Comparison of ENCODE assay signal across 11 cellular contexts in genomic region chr4:118683513-118683912, GRCh38. TPM values are rescaled to one million over a fixed set of nuclear protein-coding genes. Genes with fewer than 3 reads are reported as not detected.
DNase-seq lines count a peak whose midpoint lies in the region; ATAC-seq, FAIRE-seq and TF ChIP-seq lines count a peak whose summit lies in the region.
"Had no signal": no experiment of that assay in that cellular context is flagged by ENCODE, and none has a peak within 500 bp of the region (broad histone marks: within the 10 kb centered on the region; RNA-seq: fewer than 3 reads in every experiment).

No MANE protein-coding gene starts in this region.

- no TSS peak for BruUV-seq in HepG2 (replicated peaks; lab: Mats Ljungman, UMichigan)

- ATAC-seq in T-helper 17 cell: no peak
- peak; percentile 77 for ATAC-seq in HepG2

- in situ Hi-C loops in HepG2 (cut with HindIII; ENCODE audit: extremely low pct_ligation_motif_present, low pct_unique_long_range_greater_than_20kb): no loop called here

- H2AFZ ChIP-seq in HepG2 (ENCODE audit: low read length): peak overlapping the region; percentile 97

- H3K27ac Mint-ChIP-seq in T-helper 17 cell: peak overlapping the region; percentile 19
- no peak overlapping the region for H3K27ac Mint-ChIP-seq in CD4-positive, alpha-beta memory T cell

- peaks cover 17% of the 10 kb centered on the region; the same call in 1 of the 2 replicates for H4K20me1 ChIP-seq in HepG2 (ENCODE audit: insufficient read depth, low read length)

- TF ChIP-seq EP300 in HepG2 (IDR thresholded peaks at IDR 0.05; ENCODE audit: low read depth in 2 of 2, low read length in 2 of 2): no peak
- TF ChIP-seq EP300 in HepG2 (CRISPR knock-in tag; IDR thresholded peaks at IDR 0.05; ENCODE audit: borderline replicate concordance): no peak

- peak overlapping the region; percentile 80 for H3K4me2 ChIP-seq in HepG2 (ENCODE audit: low read depth, low read length)

- H3K79me2 ChIP-seq in HepG2 (ENCODE audit: insufficient read depth, low read length): peaks cover 28% of the 10 kb centered on the region

- DNase-seq in DMS153 (lab: John Stamatoyannopoulos, UW) (peak; percentile 4), T-helper 17 cell (no peak), HepG2 (ENCODE audit: low spot score) (peak; percentile 49), occipital lobe (lab: John Stamatoyannopoulos, UW) (no peak), NCI-H1105 treated with DMSO at 0.1 percent for 48 hours (lab: John Stamatoyannopoulos, UW) (no peak)
- no peak for DNase-seq in CD4-positive, alpha-beta memory T cell
- DNase-seq in activated naive CD4-positive, alpha-beta T cell treated with anti-CD3 and anti-CD28 coated beads, Interleukin-2, amount 50 U/mL, for 16 hours: no peak
- DNase-seq: activated CD4-positive, CD25-positive, alpha-beta regulatory T cell treated with anti-CD3 and anti-CD28 coated beads, Interleukin-2, amount 50 U/mL, for 72 hours; HCEC 1CT; NCI-H187 treated with DMSO at 0.1 percent for 48 hours had no signal

- H3K4me1 Mint-ChIP-seq in T-helper 17 cell: peaks cover 20% of the 10 kb centered on the region
- peaks cover 20 to 31% (median 25%) of the 10 kb centered on the region in 4 donors for H3K4me1 Mint-ChIP-seq in CD4-positive, alpha-beta memory T cell

- intact Hi-C loops in HepG2 (cut with micrococcal nuclease; ENCODE audit: unreplicated experiment): loop anchor here (1.0 kb wide), 1 partner anchor 144 kb away; no protein-coding TSS in a partner anchor
- intact Hi-C loops in CD4-positive, alpha-beta memory T cell (cut with micrococcal nuclease): loop anchor here (10.0 kb wide), 1 partner anchor 151 kb away; the partner anchor contains the start of gene SEC24D

- H3K36me3 ChIP-seq in HUES6 (ENCODE audit: control insufficient read depth, insufficient read depth, low read length) (peaks cover 7% of the 10 kb centered on the region; the same call in 1 of the 2 replicates), HepG2 (replicated peaks in 1 of 2; ENCODE audit: control insufficient read depth in 1 of 2, insufficient read depth in 2 of 2, low read length in 2 of 2) (no peaks in the 10 kb centered on the region; a peak in 1 of 5 replicates)
- no peaks in the 10 kb centered on the region for H3K36me3 ChIP-seq in CD4-positive, alpha-beta memory T cell (ENCODE audit: insufficient read depth, low read length)

- H3K9me3 ChIP-seq in HUES6 (ENCODE audit: control insufficient read depth, insufficient read depth, low read depth, low read length) (no peaks in the 10 kb centered on the region), T-helper 17 cell (ENCODE audit: control insufficient read depth, low read length, poor library complexity, severe bottlenecking) (no peaks in the 10 kb centered on the region), HepG2 (ENCODE audit: low read length) (no peaks in the 10 kb centered on the region)
- H3K9me3 ChIP-seq in CD4-positive, alpha-beta memory T cell (ENCODE audit: control insufficient read depth in 1 of 2, low read length in 2 of 2): no peaks in the 10 kb centered on the region

- no peak for TF ChIP-seq CTCF in HepG2 (CRISPR knock-in tag; IDR thresholded peaks at IDR 0.05)

- H3K9me3 Mint-ChIP-seq in CD4-positive, alpha-beta memory T cell: peaks cover 0 to 1% (median 0%) of the 10 kb centered on the region in 8 donors

- H3K4me3 ChIP-seq in HUES6 (ENCODE audit: low read depth, low read length) (peak overlapping the region; percentile 35; the same call in 1 of the 2 replicates), HepG2 (replicated peaks in 1 of 3; ENCODE audit: insufficient read depth in 1 of 3, low read depth in 2 of 3, low read length in 3 of 3) (peak overlapping the region; percentile 55 to 65 (median 56))
- no peak overlapping the region for H3K4me3 ChIP-seq in CD4-positive, alpha-beta memory T cell (ENCODE audit: low read length in 2 of 2)

- no peak for TF ChIP-seq RAD21 in HepG2 (CRISPR knock-in tag; IDR thresholded peaks at IDR 0.05)

- peak; percentile 90 for FAIRE-seq in HepG2 (lab: Jason Lieb, UNC)

- no peak overlapping the region for H3K4me3 Mint-ChIP-seq in T-helper 17 cell
- H3K4me3 Mint-ChIP-seq in CD4-positive, alpha-beta memory T cell: peak overlapping the region in 2 of 8 donors; percentile 34 to 51

- H3K27me3 ChIP-seq in HUES6 (ENCODE audit: control insufficient read depth, insufficient read depth, low read length) (no peaks in the 10 kb centered on the region; the same call in 1 of the 2 replicates), HepG2 (ENCODE audit: control insufficient read depth in 1 of 2, insufficient read depth in 2 of 2, low read length in 2 of 2) (no peaks in the 10 kb centered on the region; a peak in 1 of 5 replicates)
- H3K27me3 ChIP-seq in CD4-positive, alpha-beta memory T cell (ENCODE audit: insufficient read depth, low read length): no peaks in the 10 kb centered on the region

- no peak overlapping the region for H3K9ac ChIP-seq in HUES6 (ENCODE audit: low read length)
- H3K9ac ChIP-seq in HepG2 (ENCODE audit: insufficient read depth, low read depth, low read length): peak overlapping the region; percentile 58

- TF ChIP-seq POLR2A in HepG2 (IDR thresholded peaks at IDR 0.05; ENCODE audit: insufficient read depth in 1 of 2, low read depth in 2 of 2, low read length in 2 of 2): peak in 1 of 2 experiments; percentile 69; a peak in 2 of 4 replicates

- peaks cover 5% of the 10 kb centered on the region for H3K27me3 Mint-ChIP-seq in T-helper 17 cell
- no peaks in the 10 kb centered on the region for H3K27me3 Mint-ChIP-seq in CD4-positive, alpha-beta memory T cell

- no peaks in the 10 kb centered on the region for H3K36me3 Mint-ChIP-seq in T-helper 17 cell (ENCODE audit: low read depth)
- peaks cover 4 to 15% of the 10 kb centered on the region in 2 donors for H3K36me3 Mint-ChIP-seq in CD4-positive, alpha-beta memory T cell

- CTCF ChIA-PET in HepG2 (lab: Yijun Ruan, JAX; ENCODE audit: low intra/inter-chr PET ratio, low total read pairs): no interaction called here
- CTCF ChIA-PET in CD4-positive, alpha-beta memory T cell (lab: Charles Lee; ENCODE audit: partially characterized antibody): interaction anchor here (1.0 kb wide), 1 partner anchor 14 kb away, joined by 3 read pairs; no protein-coding TSS in a partner anchor

- H3K27ac ChIP-seq in HUES6 (ENCODE audit: low read depth, low read length) (no peak overlapping the region), HepG2 (ENCODE audit: extremely low read length, insufficient read depth, low read length) (peak overlapping the region; percentile 7)
- no peak overlapping the region for H3K27ac ChIP-seq in CD4-positive, alpha-beta memory T cell (ENCODE audit: low read depth, low read length)

- 3% methylated on average over 2 of the region's 2 CpGs for WGBS in HepG2 (ENCODE audit: low lambda C conversion rate)

- POLR2A ChIA-PET in HepG2 (lab: Yijun Ruan, JAX): no interaction called here
- POLR2A ChIA-PET in CD4-positive, alpha-beta memory T cell (lab: Charles Lee; ENCODE audit: partially characterized antibody): no interaction called here

- H3K4me1 ChIP-seq in HUES6 (ENCODE audit: control insufficient read depth, insufficient read depth, low read length): 0 out of 2 replicates have a peak, but pooled peaks cover 6% of the 10 kb centered on the region
- H3K4me1 ChIP-seq in HepG2 (ENCODE audit: insufficient read depth, low read length): peaks cover 37% of the 10 kb centered on the region
- H3K4me1 ChIP-seq in CD4-positive, alpha-beta memory T cell (ENCODE audit: insufficient read depth, low read length): peaks cover 27% of the 10 kb centered on the region

TF ChIP-seq in HepG2, 621 proteins besides CTCF, POLR2A, EP300 and RAD21 (continues in another document):
- TF ChIP-seq PITX1 (CRISPR knock-in tag; IDR thresholded peaks at IDR 0.05) (no peak), THYN1 (CRISPR knock-in tag; IDR thresholded peaks at IDR 0.05; ENCODE audit: borderline replicate concordance, low read depth) (no peak), PHF20 (CRISPR knock-in tag; IDR thresholded peaks at IDR 0.05) (peak; percentile 62; the same call in 1 of the 2 replicates), ZNF75D (CRISPR knock-in tag; IDR thresholded peaks at IDR 0.05; ENCODE audit: borderline replicate concordance) (no peak), SRF (IDR thresholded peaks at IDR 0.05; ENCODE audit: low read depth, low read length) (no peak), ZNF790 (CRISPR knock-in tag; IDR thresholded peaks at IDR 0.05; ENCODE audit: borderline replicate concordance) (no peak), MAF1 (CRISPR knock-in tag; IDR thresholded peaks at IDR 0.05; ENCODE audit: borderline replicate concordance) (no peak), ZNF747 (CRISPR knock-in tag; IDR thresholded peaks at IDR 0.05; ENCODE audit: borderline replicate concordance) (no peak), CHCHD3 (CRISPR knock-in tag; IDR thresholded peaks at IDR 0.05) (no peak), ZNF101 (CRISPR knock-in tag; IDR thresholded peaks at IDR 0.05; ENCODE audit: borderline replicate concordance, low read depth) (no peak)

RNA-seq across cellular contexts. Expression of gene METTL14, which starts 1.7 kb away (rescaled TPM):
- total RNA-seq in T-helper 17 cell (10 to 100 TPM; 49.1 to 51.3 TPM), HepG2 (2016; rRNA removed; fragmentation: Illumina TruSeq; extraction: Trizol) (44.9 and 68.5 TPM in 2 replicates), occipital lobe (20.7 TPM)
- 4.9 and 5.0 TPM in 2 replicates for total RNA-seq in HepG2 (2016; cell fraction: cytosol; rRNA removed; fragmentation: Illumina TruSeq; extraction: Trizol; ENCODE audit: low read depth)
- total RNA-seq in HepG2 (2016; cell fraction: insoluble cytoplasmic fraction; rRNA removed; fragmentation: Illumina TruSeq; extraction: Trizol): 43.6 and 68.0 TPM in 2 replicates
- 12.1 and 16.2 TPM in 2 replicates for total RNA-seq in HepG2 (2016; cell fraction: membrane; rRNA removed; fragmentation: Illumina TruSeq; extraction: Trizol)
- total RNA-seq in HepG2 (2016; cell fraction: nucleus; rRNA removed; fragmentation: Illumina TruSeq; extraction: Trizol): 34.2 and 35.0 TPM in 2 replicates
- polyA plus RNA-seq in HepG2 (2011; rRNA removed): 10.0 and 11.6 TPM in 2 replicates
- 2.8 and 6.4 TPM in 2 replicates for polyA plus RNA-seq in HepG2 (2011; cell fraction: cytosol; rRNA removed)
- 6.9 and 9.3 TPM in 2 replicates for polyA plus RNA-seq in HepG2 (2011; cell fraction: nucleus; rRNA removed)
- polyA plus RNA-seq in HepG2 (2012): 14.8 and 14.9 TPM in 2 replicates
- polyA plus RNA-seq in HepG2 (2016; cell fraction: cytosol; fragmentation: Illumina TruSeq; extraction: Trizol; ENCODE audit: low read depth): 1.0 and 1.2 TPM in 2 replicates
- polyA plus RNA-seq in HepG2 (2016; cell fraction: insoluble cytoplasmic fraction; fragmentation: Illumina TruSeq; extraction: Trizol; ENCODE audit: low read depth): 43.0 and 45.1 TPM in 2 replicates
- 2.0 and 3.0 TPM in 2 replicates for polyA plus RNA-seq in HepG2 (2016; cell fraction: membrane; fragmentation: Illumina TruSeq; extraction: Trizol; ENCODE audit: low read depth)
- 28.7 and 29.3 TPM in 2 replicates for polyA plus RNA-seq in HepG2 (2016; cell fraction: nucleus; fragmentation: Illumina TruSeq; extraction: Trizol; ENCODE audit: insufficient read depth, low read depth)
- polyA minus RNA-seq in HepG2 (2011; rRNA and poly(A)+ RNA removed; ENCODE audit: low replicate concordance): 1.3 and 6.3 TPM in 2 replicates
- polyA minus RNA-seq in HepG2 (2011; cell fraction: cytosol; rRNA and poly(A)+ RNA removed): 8.9 and 9.8 TPM in 2 replicates
- 28.7 and 36.2 TPM in 2 replicates for polyA minus RNA-seq in HepG2 (2011; cell fraction: nucleus; rRNA and poly(A)+ RNA removed)
- 10 to 100 TPM; 67.2 to 70.5 TPM for total RNA-seq in CD4-positive, alpha-beta memory T cell
- 10 to 100 TPM; 23.6 to 50.8 TPM for polyA plus RNA-seq in CD4-positive, alpha-beta memory T cell

Comparison
In these comparisons a context has a peak if more than half of its experiments do, and no peak if none do; other contexts are left out.
1. DNase-seq: peak in DMS153 (single experiment) and HepG2 (single experiment); none in T-helper 17 cell (0 of 3), CD4-positive, alpha-beta memory T cell (0 of 5), occipital lobe (single experiment), activated naive CD4-positive, alpha-beta T cell treated with anti-CD3 and anti-CD28 coated beads, Interleukin-2, amount 50 U/mL, for 16 hours (single experiment) and NCI-H1105 treated with DMSO at 0.1 percent for 48 hours (single experiment).
2. H3K4me3 ChIP-seq: peak in HUES6 (single experiment) and HepG2 (3 of 3); none in CD4-positive, alpha-beta memory T cell (0 of 2).